Comparison of ENCODE assay signal across 1 cellular context in genomic region chr10:89837173-89838001, GRCh38.
TF ChIP-seq lines count a peak whose summit lies in the region.

No MANE protein-coding gene starts in this region.

TF ChIP-seq in SK-N-SH, 30 proteins besides CTCF, POLR2A, EP300 and RAD21 (continued from another document):
- TF ChIP-seq USF1 (IDR thresholded peaks at IDR 0.05; ENCODE audit: borderline replicate concordance, low read depth) (no peak), EZH2phosphoT487 (IDR thresholded peaks at IDR 0.05; ENCODE audit: borderline replicate concordance, low read depth) (no peak), JUND (IDR thresholded peaks at IDR 0.05) (no peak), FOXJ3 (CRISPR knock-in tag; IDR thresholded peaks at IDR 0.05) (no peak), YY1 (IDR thresholded peaks at IDR 0.05; ENCODE audit: low read depth) (no peak), POLR2AphosphoS5 (IDR thresholded peaks at IDR 0.05; ENCODE audit: low read depth, low read length) (no peak), MXI1 (IDR thresholded peaks at IDR 0.05; ENCODE audit: low read depth, low read length) (no peak)
